In the genomic region with DNA sequence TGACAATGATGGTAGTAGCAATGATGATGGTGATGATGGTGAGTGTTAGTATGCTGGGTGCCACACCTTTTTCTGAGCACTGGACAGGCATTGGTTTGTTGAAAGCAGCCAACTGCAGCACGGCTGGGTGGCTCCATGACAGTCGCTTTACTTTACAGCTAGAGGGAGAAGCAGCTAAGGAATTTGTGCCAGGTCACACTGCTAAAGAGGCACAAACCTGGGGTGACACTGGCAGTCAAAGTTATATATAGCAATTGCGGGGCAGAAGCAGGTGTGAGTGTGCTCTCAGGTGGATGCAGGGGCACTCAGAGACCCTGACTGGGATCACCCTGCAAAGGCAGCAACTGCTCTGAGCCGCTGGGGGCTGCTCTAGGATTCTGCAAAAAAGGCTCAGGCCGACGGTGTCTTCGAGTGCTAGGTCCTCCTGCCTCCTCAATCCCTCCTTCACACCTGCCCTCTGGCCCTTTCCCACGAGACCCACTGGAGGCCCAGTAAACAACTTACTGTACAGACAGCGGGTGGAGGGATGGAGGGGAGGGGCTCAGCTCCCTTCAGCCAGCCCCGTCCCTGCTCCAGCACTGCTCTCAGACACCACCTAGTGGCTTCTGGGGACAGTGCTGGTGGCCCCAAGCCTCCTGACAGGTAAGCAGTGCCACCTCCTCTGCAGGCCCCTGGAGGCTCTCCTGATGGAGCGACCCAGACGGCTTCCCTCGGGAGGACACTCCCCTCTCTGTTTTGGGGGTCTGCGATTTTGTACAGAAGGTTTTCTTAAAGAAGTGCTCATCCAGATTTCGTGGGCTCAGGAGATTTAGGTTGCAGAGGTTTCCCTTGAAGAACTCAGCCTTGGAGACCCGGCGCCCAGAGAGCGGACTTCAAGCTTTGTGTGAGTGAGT, we compare ENCODE assay signal across 8 cellular contexts. TPM values are rescaled to one million over a fixed set of nuclear protein-coding genes. Genes with fewer than 3 reads are reported as not detected.
DNase-seq lines count a peak whose midpoint lies in the region; ATAC-seq and TF ChIP-seq lines count a peak whose summit lies in the region.
"Had no signal": no experiment of that assay in that cellular context is flagged by ENCODE, and none has a peak within 500 bp of the region (broad histone marks: within the 10 kb centered on the region; RNA-seq: fewer than 3 reads in every experiment).

No MANE protein-coding gene starts in this region.

- H3K36me3 ChIP-seq in left lung: no peaks in the 10 kb centered on the region

- H3K4me3 ChIP-seq in left lung: no peak overlapping the region

- TF ChIP-seq CTCF in GM13977 (IDR thresholded peaks at IDR 0.05; ENCODE audit: extremely low read depth, insufficient read depth, missing control alignments) (peak; percentile 98), left lung (IDR thresholded peaks at IDR 0.05) (peak; percentile 87 to 92)

- ATAC-seq in HG03097 (IDR thresholded peaks at IDR 0.05; ENCODE audit: low FRiP score, unreplicated experiment) (peak; percentile 49), left lung (peak; percentile 82)
- ATAC-seq in activated CD4-positive, CD25-positive, alpha-beta regulatory T cell treated with anti-CD3 and anti-CD28 coated beads, Interleukin-2, amount 50 U/mL, for 24 hours: peak; percentile 70 to 73

- no peaks in the 10 kb centered on the region for H3K27me3 ChIP-seq in left lung

- H3K27ac ChIP-seq in left lung: no peak overlapping the region

- intact Hi-C loops in left lung (cut with DNase I): loop anchor here in 1 of 2 donors (5.0 kb wide), 1 partner anchor 80 kb away; a partner anchor contains a TSS

- peak; percentile 86 for DNase-seq in GM13977 (ENCODE audit: low spot score)
- peak; percentile 62 to 75 for DNase-seq in NCI-H446 (lab: John Stamatoyannopoulos, UW)
- DNase-seq in central memory CD4-positive, alpha-beta T cell: peak; percentile 70
- peak in 1 of 2 donors; percentile 89 for DNase-seq in left lung
- DNase-seq in stimulated activated CD4-positive, alpha-beta T cell treated with anti-CD3 and anti-CD28 coated beads, TNF-alpha, amount 100 ng/mL, for 4 hours (ENCODE audit: low read depth in 3 of 3): peak; percentile 62 to 68 (median 62)

- H3K4me1 ChIP-seq in left lung: peaks cover 10 to 42% of the 10 kb centered on the region in 2 donors

- H3K9me3 ChIP-seq in left lung: no peaks in the 10 kb centered on the region

- in situ Hi-C loops in GM13977 (cut with MboI; ENCODE audit: low pct_unique_long_range_greater_than_20kb, low sequenced_read_pairs, unreplicated experiment): loop anchor here (5.0 kb wide), 1 partner anchor 75 kb away; no protein-coding TSS in a partner anchor

RNA-seq across cellular contexts. Expression of a gene that starts 4.4 kb away (rescaled TPM):
- 1,000 to 10,000 TPM; 1,004 to 1,135 TPM for total RNA-seq in left lung

RNA-seq across cellular contexts. Expression of a gene that starts 15.4 kb away (rescaled TPM):
- total RNA-seq in left lung: 100 to 1,000 TPM; 222 to 267 TPM

RNA-seq across cellular contexts. Expression of a gene that starts 24.5 kb away (rescaled TPM):
- total RNA-seq in left lung: 1 to 10 TPM; 4.1 to 6.3 TPM

RNA-seq across cellular contexts. Expression of a gene that starts 44.8 kb away (rescaled TPM):
- 1 to 10 TPM in 1 of 2 donors, under 1 TPM in 1; 0.97 to 1.1 TPM for total RNA-seq in left lung
- total RNA-seq: skeletal muscle tissue had no signal
